ENCODE assay signal across 10 cellular contexts in genomic region chr1:234927312-234927967, GRCh38.
DNase-seq lines count a peak whose midpoint lies in the region; ATAC-seq and TF ChIP-seq lines count a peak whose summit lies in the region.
"Had no signal": no experiment of that assay in that cellular context is flagged by ENCODE, and none has a peak within 500 bp of the region (broad histone marks: within the 10 kb centered on the region; RNA-seq: fewer than 3 reads in every experiment).

No MANE protein-coding gene starts in this region.

- peak overlapping the region; percentile 87 for H3K27ac Mint-ChIP-seq in activated naive CD4-positive, alpha-beta T cell treated with anti-CD3 and anti-CD28 coated beads, Interleukin-2, amount 50 U/mL, for 24 hours
- H3K27ac Mint-ChIP-seq in endothelial cell (ENCODE audit: unreplicated experiment), result peak overlapping the region; percentile 1

- H3K4me1 ChIP-seq in Loucy (ENCODE audit: insufficient read depth, low read length, poor library complexity, severe bottlenecking), result peaks cover 37% of the 10 kb centered on the region
- H3K4me1 ChIP-seq in upper lobe of left lung, result peaks cover 20 to 35% (median 22%) of the 10 kb centered on the region in 4 donors

- no peaks in the 10 kb centered on the region for H3F3A ChIP-seq in Loucy (ENCODE audit: low read depth)

- H3K27ac ChIP-seq in upper lobe of left lung, result peak overlapping the region in 3 of 4 donors; percentile 55 to 80 (median 71)

- no peaks in the 10 kb centered on the region for H4K20me1 ChIP-seq in Loucy (ENCODE audit: insufficient read depth, low read length, poor library complexity, severe bottlenecking)

- peak overlapping the region; percentile 51 for H3K4me2 ChIP-seq in Loucy (ENCODE audit: low read depth, low read length, poor library complexity, severe bottlenecking)

- no peaks in the 10 kb centered on the region for H3K79me2 ChIP-seq in Loucy (ENCODE audit: insufficient read depth, low read length)

- no peaks in the 10 kb centered on the region for H3K9me3 ChIP-seq in Loucy (ENCODE audit: insufficient read depth, low read depth, low read length)
- H3K9me3 ChIP-seq in upper lobe of left lung, result no peaks in the 10 kb centered on the region

- DNase-seq in activated naive CD4-positive, alpha-beta T cell treated with anti-CD3 and anti-CD28 coated beads, Interleukin-2, amount 50 U/mL, for 16 hours, result no peak
- DNase-seq in endothelial cell (ENCODE audit: low spot score), result no peak
- no peak for DNase-seq in upper lobe of left lung
- no peak for DNase-seq in HUDEP-2 (lab: John Stamatoyannopoulos, UW; ENCODE audit: unreplicated experiment in 76 of 76)
- DNase-seq in 8988T, result no peak
- no peak for DNase-seq in GF-D8 (lab: John Stamatoyannopoulos, UW)
- DNase-seq: NCI-H526 treated with DMSO at 0.1 percent for 48 hours, right cardiac atrium had no signal

- peak overlapping the region; percentile 2; the same call in 1 of the 2 replicates for H2AFZ ChIP-seq in Loucy (ENCODE audit: low read length)

- no peak for ATAC-seq in upper lobe of left lung (ENCODE audit: low FRiP score in 2 of 2)
- ATAC-seq: right cardiac atrium had no signal

- H3K4me3 Mint-ChIP-seq in activated naive CD4-positive, alpha-beta T cell treated with anti-CD3 and anti-CD28 coated beads, Interleukin-2, amount 50 U/mL, for 24 hours, result peak overlapping the region; percentile 12
- no peak overlapping the region for H3K4me3 Mint-ChIP-seq in endothelial cell (ENCODE audit: unreplicated experiment)

- no peaks in the 10 kb centered on the region for H3K9me2 ChIP-seq in Loucy (replicated peaks; ENCODE audit: low read depth, low read length)

- H3K9me3 Mint-ChIP-seq in activated naive CD4-positive, alpha-beta T cell treated with anti-CD3 and anti-CD28 coated beads, Interleukin-2, amount 50 U/mL, for 24 hours, result no peaks in the 10 kb centered on the region
- H3K9me3 Mint-ChIP-seq in endothelial cell (ENCODE audit: unreplicated experiment), result no peaks in the 10 kb centered on the region

- H3K4me1 Mint-ChIP-seq in activated naive CD4-positive, alpha-beta T cell treated with anti-CD3 and anti-CD28 coated beads, Interleukin-2, amount 50 U/mL, for 24 hours, result peaks cover 47% of the 10 kb centered on the region
- H3K4me1 Mint-ChIP-seq in endothelial cell (ENCODE audit: unreplicated experiment), result peaks cover 40% of the 10 kb centered on the region

- peak overlapping the region; percentile 10 for H3K9ac ChIP-seq in Loucy (ENCODE audit: low read depth, low read length, poor library complexity, severe bottlenecking)

- no peaks in the 10 kb centered on the region for H3K36me3 ChIP-seq in Loucy (ENCODE audit: insufficient read depth, low read length)
- H3K36me3 ChIP-seq in upper lobe of left lung, result no peaks in the 10 kb centered on the region

- TF ChIP-seq POLR2A in upper lobe of left lung (IDR thresholded peaks at IDR 0.05), result no peak

- TF ChIP-seq EP300 in upper lobe of left lung (IDR thresholded peaks at IDR 0.05), result no peak

- no peak for TF ChIP-seq CTCF in Loucy (conservative IDR thresholded peaks at IDR 0.05; ENCODE audit: low read length)
- no peak for TF ChIP-seq CTCF in endothelial cell (IDR thresholded peaks at IDR 0.05; ENCODE audit: unreplicated experiment)
- no peak for TF ChIP-seq CTCF in upper lobe of left lung (IDR thresholded peaks at IDR 0.05)

- H3K36me3 Mint-ChIP-seq in activated naive CD4-positive, alpha-beta T cell treated with anti-CD3 and anti-CD28 coated beads, Interleukin-2, amount 50 U/mL, for 24 hours, result peaks cover 2% of the 10 kb centered on the region
- no peaks in the 10 kb centered on the region for H3K36me3 Mint-ChIP-seq in endothelial cell (ENCODE audit: low read depth, unreplicated experiment)

- WGBS in upper lobe of left lung, 2 donors, result 95 to 96% methylated on average over 10 of the region's 10 CpGs

- no peak overlapping the region for H3K4me3 ChIP-seq in Loucy (ENCODE audit: low read length, poor library complexity, severe bottlenecking)
- H3K4me3 ChIP-seq in upper lobe of left lung, result peak overlapping the region in 2 of 4 donors; percentile 12 to 22

- H3K27me3 ChIP-seq in Loucy (ENCODE audit: insufficient read depth, low read length, poor library complexity, severe bottlenecking) (no peaks in the 10 kb centered on the region), upper lobe of left lung (no peaks in the 10 kb centered on the region)

- H3K27me3 Mint-ChIP-seq in activated naive CD4-positive, alpha-beta T cell treated with anti-CD3 and anti-CD28 coated beads, Interleukin-2, amount 50 U/mL, for 24 hours, result no peaks in the 10 kb centered on the region
- peaks cover 6% of the 10 kb centered on the region for H3K27me3 Mint-ChIP-seq in endothelial cell (ENCODE audit: unreplicated experiment)
